Comparison of ENCODE assay signal across 29 cellular contexts in the genomic region with DNA sequence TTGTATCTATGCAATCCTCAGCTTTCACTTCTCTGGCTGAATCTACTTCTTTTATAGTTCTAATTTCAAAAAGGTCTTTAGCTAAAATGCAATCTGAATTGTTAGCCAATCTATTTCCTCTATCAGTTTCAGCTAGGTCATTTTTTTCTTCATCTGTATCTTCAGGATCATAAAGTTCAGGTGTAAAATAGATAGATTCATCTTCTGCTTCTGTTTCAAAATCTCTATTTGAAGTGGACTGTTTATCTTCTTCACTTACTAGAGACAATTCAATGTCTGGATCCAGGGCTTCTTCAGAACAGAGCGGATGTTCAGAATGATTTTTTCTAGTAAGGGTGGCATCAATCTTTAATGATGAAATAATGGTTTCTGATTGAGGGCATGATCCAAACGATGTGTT.
"Had no signal": no experiment of that assay in that cellular context is flagged by ENCODE, and none has a peak within 500 bp of the region (broad histone marks: within the 10 kb centered on the region; RNA-seq: fewer than 3 reads in every experiment).

No MANE protein-coding gene starts in this region.

- H3K4me1 ChIP-seq: adrenal gland, ascending aorta, body of pancreas had no signal

- H3K27me3 ChIP-seq: adrenal gland, ascending aorta, body of pancreas, brain microvascular endothelial cell, cardiac muscle cell had no signal

- H3K36me3 ChIP-seq: adrenal gland, ascending aorta, brain microvascular endothelial cell, cardiac muscle cell had no signal

- H3K4me3 ChIP-seq: adrenal gland, ascending aorta, body of pancreas, cardiac muscle cell had no signal

- H3K27ac ChIP-seq: adrenal gland, ascending aorta, body of pancreas, brain microvascular endothelial cell, cardiac muscle cell had no signal

- DNase-seq: activated effector memory CD4-positive, alpha-beta T cell treated with anti-CD3 and anti-CD28 coated beads, Interleukin-2, amount 50 U/mL, for 16 hours; activated effector memory CD4-positive, alpha-beta T cell treated with Interleukin-2 at 50 U/mL for 16 hours; activated gamma-delta T cell; activated gamma-delta T cell treated with Interleukin-2 at 50 U/mL for 16 hours; activated naive CD4-positive, alpha-beta T cell; activated naive CD4-positive, alpha-beta T cell treated with anti-CD3 and anti-CD28 coated beads for 36 hours; activated naive CD4-positive, alpha-beta T cell treated with anti-CD3 and anti-CD28 coated beads, Interleukin-2, amount 10 ng/mL, durations not matched to agents 7 days and 5 days; activated naive CD4-positive, alpha-beta T cell treated with anti-CD3 and anti-CD28 coated beads, Interleukin-2, amount 50 U/mL, for 16 hours; activated naive CD4-positive, alpha-beta T cell treated with Interleukin-2 at 50 U/mL for 16 hours; activated naive CD8-positive, alpha-beta T cell treated with anti-CD3 and anti-CD28 coated beads for 36 hours; activated naive CD8-positive, alpha-beta T cell treated with anti-CD3 and anti-CD28 coated beads, Interleukin-2, amount 10 ng/mL, durations not matched to agents 7 days and 5 days; activated naive CD8-positive, alpha-beta T cell treated with anti-CD3 and anti-CD28 coated beads, Interleukin-2, amount 50 U/mL, for 24 hours; activated T-cell treated with anti-CD3 and anti-CD28 coated beads, Interleukin-2, amount 50 U/mL, for 1 hour; activated T-cell treated with anti-CD3 and anti-CD28 coated beads, Interleukin-2, amount 50 U/mL, for 24 hours; activated T-cell treated with anti-CD3 and anti-CD28 coated beads, Interleukin-2, amount 50 U/mL, for 4 hours; activated T-cell treated with anti-CD3 and anti-CD28 coated beads, Interleukin-2, amount 50 U/mL, for 48 hours; activated T-cell treated with anti-CD3 and anti-CD28 coated beads, Interleukin-2, amount 50 U/mL, for 72 hours; adrenal gland; amniotic stem cell; amygdala; anterior cingulate cortex; aorta; body of pancreas; brain microvascular endothelial cell; caudate nucleus; central memory CD4-positive, alpha-beta T cell; cerebellar nuclear complex had no signal

- H3K9me3 ChIP-seq: adrenal gland, ascending aorta, body of pancreas had no signal
